ENCODE assay signal across 24 cellular contexts in the genomic region with DNA sequence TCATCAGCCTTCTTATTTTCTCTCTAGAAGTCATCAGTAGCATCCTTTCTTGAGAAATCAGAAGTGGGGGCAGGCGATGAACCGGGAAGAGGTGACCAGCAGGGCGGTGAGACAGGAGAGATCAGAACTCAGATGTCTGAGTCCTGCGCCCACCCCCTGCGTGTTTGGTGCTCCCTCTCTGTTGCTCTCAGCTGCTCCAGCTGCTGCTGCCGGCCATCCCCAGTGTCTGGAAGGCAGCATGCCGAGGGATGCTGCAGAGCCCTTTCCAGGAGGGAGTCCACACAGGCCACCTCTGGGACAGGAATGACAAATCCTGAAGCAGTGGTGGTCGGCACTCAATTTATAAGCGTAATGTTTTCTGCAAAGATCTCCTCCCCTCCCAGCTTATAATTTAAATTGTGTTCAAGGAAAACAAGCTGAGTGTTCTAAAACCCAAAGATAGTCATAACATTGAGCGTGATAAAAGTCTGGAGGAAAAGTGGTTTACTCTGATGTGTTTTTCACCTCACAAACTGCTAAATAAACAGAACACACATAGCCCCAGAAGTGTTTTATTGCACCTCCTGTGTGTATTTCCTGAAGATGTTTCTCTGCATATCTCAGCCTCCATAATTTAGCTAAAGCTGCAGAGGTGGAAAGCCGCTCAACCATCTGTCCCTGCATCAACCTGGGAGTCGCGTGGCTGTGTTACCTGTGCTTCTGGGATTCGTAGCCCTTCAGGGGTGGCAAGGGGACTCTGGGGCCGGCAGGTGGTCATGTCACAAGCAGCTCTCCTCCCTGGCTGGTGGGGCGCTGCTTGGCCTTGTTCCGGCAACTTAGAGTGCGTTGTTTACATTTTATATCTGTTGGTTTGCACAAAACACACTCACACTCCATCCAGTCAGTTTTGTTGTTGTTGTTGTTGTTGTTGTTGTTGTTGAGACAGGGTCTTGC.
DNase-seq lines count a peak whose midpoint lies in the region; ATAC-seq, FAIRE-seq and TF ChIP-seq lines count a peak whose summit lies in the region.
"Had no signal": no experiment of that assay in that cellular context is flagged by ENCODE, and none has a peak within 500 bp of the region (broad histone marks: within the 10 kb centered on the region; RNA-seq: fewer than 3 reads in every experiment).

No MANE protein-coding gene starts in this region.

- no peak overlapping the region for H3K4me3 ChIP-seq in HepG2 (replicated peaks in 1 of 3; ENCODE audit: insufficient read depth in 1 of 3, low read depth in 2 of 3, low read length in 3 of 3)
- no peak overlapping the region for H3K4me3 ChIP-seq in right lobe of liver
- H3K4me3 ChIP-seq in mucosa of rectum (ENCODE audit: low read length in 2 of 2), result peak overlapping the region; percentile 20 to 25
- H3K4me3 ChIP-seq: GM23248, HAP-1 had no signal

- no peak for FAIRE-seq in HepG2 (lab: Jason Lieb, UNC)

- in situ Hi-C loops in HepG2 (cut with HindIII; ENCODE audit: extremely low pct_ligation_motif_present, low pct_unique_long_range_greater_than_20kb), result loop anchor here (10.0 kb wide), 1 partner anchor 844 kb away; no protein-coding TSS in a partner anchor

- TF ChIP-seq POLR2A in HepG2 (IDR thresholded peaks at IDR 0.05; ENCODE audit: insufficient read depth in 1 of 2, low read depth in 2 of 2, low read length in 2 of 2) (no peak), right lobe of liver (IDR thresholded peaks at IDR 0.05) (no peak)

- 96% methylated on average over 14 of the region's 18 CpGs for WGBS in HepG2 (ENCODE audit: low lambda C conversion rate)
- whole genome bisulfite sequencing in right lobe of liver (ENCODE audit: insufficient coverage, low coverage, low lambda C conversion rate, missing lambda C conversion rate), result 91% methylated on average over 15 of the region's 18 CpGs

- no peaks in the 10 kb centered on the region for H3K27me3 ChIP-seq in HepG2 (ENCODE audit: control insufficient read depth in 1 of 2, insufficient read depth in 2 of 2, low read length in 2 of 2)
- no peaks in the 10 kb centered on the region for H3K27me3 ChIP-seq in right lobe of liver
- no peaks in the 10 kb centered on the region for H3K27me3 ChIP-seq in mucosa of rectum (ENCODE audit: control insufficient read depth in 2 of 2, insufficient read depth in 2 of 2, low read length in 2 of 2)

- CTCF ChIA-PET in HepG2 (lab: Yijun Ruan, JAX; ENCODE audit: low intra/inter-chr PET ratio, low total read pairs), result no interaction called here

- DNase-seq in HepG2 (ENCODE audit: low spot score) (no peak), right lobe of liver (no peak), GM19240 (ENCODE audit: insufficient read length, low spot score) (no peak), substantia nigra (lab: John Stamatoyannopoulos, UW) (no peak), NCI-H524 treated with DMSO at 0.1 percent for 48 hours (lab: John Stamatoyannopoulos, UW) (no peak)
- no peak for DNase-seq in central memory CD8-positive, alpha-beta T cell (ENCODE audit: low spot score in 2 of 2)
- DNase-seq: 8988T, C1 segment of cervical spinal cord, DMS79, GM23248, NCI-H1105, NCI-H146, NCI-H2029, NCI-H446, NCI-H526 treated with DMSO at 0.1 percent for 48 hours, PC-3, SHP77 treated with DMSO at 0.1 percent for 48 hours, SK-N-SH had no signal

- POLR2A ChIA-PET in HepG2 (lab: Yijun Ruan, JAX), result no interaction called here

- H3K27ac Mint-ChIP-seq in central memory CD8-positive, alpha-beta T cell (ENCODE audit: low read depth), result peak overlapping the region; percentile 80

- H3K9me3 ChIP-seq in HepG2 (ENCODE audit: low read length) (no peaks in the 10 kb centered on the region), right lobe of liver (no peaks in the 10 kb centered on the region), mucosa of rectum (ENCODE audit: control insufficient read depth in 2 of 2, low read length in 2 of 2) (no peaks in the 10 kb centered on the region)
- H3K9me3 ChIP-seq: HAP-1, SK-N-SH had no signal

- H3K9ac ChIP-seq in HepG2 (ENCODE audit: insufficient read depth, low read depth, low read length), result no peak overlapping the region
- H3K9ac ChIP-seq in mucosa of rectum (ENCODE audit: low read depth in 1 of 2, low read length in 2 of 2), result peak overlapping the region; percentile 41 to 63
- H3K9ac ChIP-seq: GM23248, KMS-11, SK-N-SH had no signal

- H3K9me3 Mint-ChIP-seq in central memory CD8-positive, alpha-beta T cell, result no peaks in the 10 kb centered on the region

- intact Hi-C loops in HepG2 (cut with micrococcal nuclease; ENCODE audit: unreplicated experiment) (loop anchor here (10.0 kb wide), 1 partner anchor 1004 kb away; a partner anchor contains a TSS), right lobe of liver (cut with DNase I) (loop anchor here (10.0 kb wide), 3 partner anchors 204 to 384 kb away; no protein-coding TSS in a partner anchor)

- TF ChIP-seq RAD21 in HepG2 (CRISPR knock-in tag; IDR thresholded peaks at IDR 0.05), result no peak

- H3K27ac ChIP-seq in HepG2 (ENCODE audit: extremely low read length, insufficient read depth, low read length) (no peak overlapping the region), right lobe of liver (no peak overlapping the region), mucosa of rectum (ENCODE audit: low read depth in 2 of 2, low read length in 2 of 2) (peak overlapping the region; percentile 83 to 91), substantia nigra (ENCODE audit: low read depth, low read length, poor library complexity, severe bottlenecking) (no peak overlapping the region)
- H3K27ac ChIP-seq: GM23248, HL-60, KMS-11, RWPE1 had no signal

- H3K36me3 ChIP-seq in HepG2 (replicated peaks in 1 of 2; ENCODE audit: control insufficient read depth in 1 of 2, insufficient read depth in 2 of 2, low read length in 2 of 2) (no peaks in the 10 kb centered on the region), right lobe of liver (no peaks in the 10 kb centered on the region), mucosa of rectum (ENCODE audit: control insufficient read depth in 2 of 2, insufficient read depth in 2 of 2, low read length in 2 of 2) (no peaks in the 10 kb centered on the region)
- H3K36me3 ChIP-seq: HAP-1 had no signal

- no peak overlapping the region for H2AFZ ChIP-seq in HepG2 (ENCODE audit: low read length)
- H2AFZ ChIP-seq: GM23248 had no signal

- no peaks in the 10 kb centered on the region for H4K20me1 ChIP-seq in HepG2 (ENCODE audit: insufficient read depth, low read length)

- no peaks in the 10 kb centered on the region for H3K4me1 Mint-ChIP-seq in central memory CD8-positive, alpha-beta T cell

- H3K4me1 ChIP-seq in HepG2 (ENCODE audit: insufficient read depth, low read length) (peaks cover 91% of the 10 kb centered on the region), right lobe of liver (peaks cover 0 to 23% (median 13%) of the 10 kb centered on the region in 4 donors), mucosa of rectum (ENCODE audit: control insufficient read depth in 2 of 2, insufficient read depth in 2 of 2, low read length in 2 of 2) (peaks cover 68 to 83% of the 10 kb centered on the region in 2 donors)
- H3K4me1 ChIP-seq: HAP-1 had no signal

- no peaks in the 10 kb centered on the region for H3K79me2 ChIP-seq in HepG2 (ENCODE audit: insufficient read depth, low read length)

- no peaks in the 10 kb centered on the region for H3K36me3 Mint-ChIP-seq in central memory CD8-positive, alpha-beta T cell (ENCODE audit: insufficient read depth)

- TF ChIP-seq EP300 in HepG2 (IDR thresholded peaks at IDR 0.05; ENCODE audit: low read depth in 2 of 2, low read length in 2 of 2) (no peak), HepG2 (CRISPR knock-in tag; IDR thresholded peaks at IDR 0.05; ENCODE audit: borderline replicate concordance) (no peak)

- peak overlapping the region; percentile 27 for H3K4me3 Mint-ChIP-seq in central memory CD8-positive, alpha-beta T cell

- no TSS peak for BruUV-seq in HepG2 (replicated peaks; lab: Mats Ljungman, UMichigan)

- TF ChIP-seq CTCF in HepG2 (CRISPR knock-in tag; IDR thresholded peaks at IDR 0.05), result no peak
- no peak for TF ChIP-seq CTCF in right lobe of liver (IDR thresholded peaks at IDR 0.05)

- no peaks in the 10 kb centered on the region for H3K27me3 Mint-ChIP-seq in central memory CD8-positive, alpha-beta T cell

- no peak overlapping the region for H3K4me2 ChIP-seq in HepG2 (ENCODE audit: low read depth, low read length)
- H3K4me2 ChIP-seq: KMS-11, SK-N-SH had no signal

- ATAC-seq in HepG2 (no peak), right lobe of liver (no peak), HG03457 (IDR thresholded peaks at IDR 0.05; ENCODE audit: unreplicated experiment) (no peak)
- no peak for ATAC-seq in central memory CD8-positive, alpha-beta T cell (replicated peaks; ENCODE audit: extremely low read depth, poor library complexity, severe bottlenecking)
- ATAC-seq: PC-3 had no signal

TF ChIP-seq in HepG2, 621 proteins besides CTCF, POLR2A, EP300 and RAD21:
- peak; percentile 59; the same call in 1 of the 2 replicates for TF ChIP-seq FOXP1 (IDR thresholded peaks at IDR 0.05)
- TF ChIP-seq FOXP1 (CRISPR knock-in tag; IDR thresholded peaks at IDR 0.05), result no peak
- TF ChIP-seq STAG1 (CRISPR knock-in tag; IDR thresholded peaks at IDR 0.05), result no peak

Comparison
In these comparisons a context has a peak if more than half of its experiments do, and no peak if none do; other contexts are left out.
1. H3K27ac ChIP-seq: peak in mucosa of rectum (2 of 2); none in HepG2 (single experiment), right lobe of liver (0 of 3) and substantia nigra (single experiment).
2. H3K4me3 ChIP-seq: peak in mucosa of rectum (2 of 2); none in HepG2 (0 of 3) and right lobe of liver (0 of 3).